In genomic region chr5:107630184-107630583, GRCh38 we compare ENCODE assay signal across 22 cellular contexts. TPM values are rescaled to one million over a fixed set of nuclear protein-coding genes. Genes with fewer than 3 reads are reported as not detected.
"Had no signal": no experiment of that assay in that cellular context is flagged by ENCODE, and none has a peak within 500 bp of the region (broad histone marks: within the 10 kb centered on the region; RNA-seq: fewer than 3 reads in every experiment).

No MANE protein-coding gene starts in this region.

- H3K4me1 ChIP-seq: prostate gland, upper lobe of right lung had no signal

- H3K27ac ChIP-seq: cardiac muscle cell, hepatocyte, neutrophil, ovary, prostate gland, thoracic aorta, upper lobe of right lung had no signal

- H3K9me3 ChIP-seq: neutrophil, ovary, prostate gland, thoracic aorta, upper lobe of right lung had no signal

- DNase-seq: activated CD4-positive, alpha-beta T cell treated with anti-CD3 and anti-CD28 coated beads for 1 hour; activated CD4-positive, alpha-beta T cell treated with anti-CD3 and anti-CD28 coated beads, Interleukin-2, amount 50 U/mL, for 1 hour; activated CD8-positive, alpha-beta T cell treated with anti-CD3 and anti-CD28 coated beads, Interleukin-2, amount 10 ng/mL, durations not matched to agents 7 days and 5 days; activated gamma-delta T cell; activated naive CD4-positive, alpha-beta T cell treated with anti-CD3 and anti-CD28 coated beads, Interleukin-2, amount 50 U/mL, for 16 hours; activated naive CD8-positive, alpha-beta T cell treated with anti-CD3 and anti-CD28 coated beads, Interleukin-2, amount 50 U/mL, for 24 hours; dermis blood vessel endothelial cell; effector CD8-positive, alpha-beta T cell; foreskin melanocyte; glutamatergic neuron; midbrain; ovary; stimulated activated CD4-positive, alpha-beta T cell treated with anti-CD3 and anti-CD28 coated beads, Interleukin-4, amount 100 ng/mL, for 24 hours; stimulated activated naive CD4-positive, alpha-beta T cell treated with Interleukin-2 at 50 U/mL for 16 hours; T-helper 9 cell; upper lobe of right lung had no signal

- H3K4me3 ChIP-seq: cardiac muscle cell, hepatocyte, ovary, prostate gland, thoracic aorta, upper lobe of right lung had no signal

- H3K36me3 ChIP-seq: cardiac muscle cell, neutrophil, ovary, prostate gland, thoracic aorta, upper lobe of right lung had no signal

- ATAC-seq: activated CD8-positive, alpha-beta T cell treated with anti-CD3 and anti-CD28 coated beads, Interleukin-2, amount 10 ng/mL, durations not matched to agents 7 days and 5 days; activated naive CD8-positive, alpha-beta T cell treated with anti-CD3 and anti-CD28 coated beads, Interleukin-2, amount 50 U/mL, for 24 hours; upper lobe of right lung had no signal

- H3K27me3 ChIP-seq: cardiac muscle cell, hepatocyte, neutrophil, ovary, upper lobe of right lung had no signal

RNA-seq across cellular contexts. Expression of gene EFNA5, which starts 40.6 kb away (rescaled TPM):
- total RNA-seq: activated CD8-positive, alpha-beta T cell treated with anti-CD3 and anti-CD28 coated beads, Interleukin-2, amount 10 ng/mL, durations not matched to agents 7 days and 5 days; activated T-helper 1 cell treated with anti-CD3 and anti-CD28 coated beads, Interleukin-12 subunit alpha, Interleukin-12 subunit beta, Interleukin-2, Interleukin-4 antibody, amounts not matched to agents 30 ng/mL and 10 ng/mL and 1 ng/mL, durations not matched to agents 14 hours and 24 hours and 36 hours had no signal
